In the genomic region with DNA sequence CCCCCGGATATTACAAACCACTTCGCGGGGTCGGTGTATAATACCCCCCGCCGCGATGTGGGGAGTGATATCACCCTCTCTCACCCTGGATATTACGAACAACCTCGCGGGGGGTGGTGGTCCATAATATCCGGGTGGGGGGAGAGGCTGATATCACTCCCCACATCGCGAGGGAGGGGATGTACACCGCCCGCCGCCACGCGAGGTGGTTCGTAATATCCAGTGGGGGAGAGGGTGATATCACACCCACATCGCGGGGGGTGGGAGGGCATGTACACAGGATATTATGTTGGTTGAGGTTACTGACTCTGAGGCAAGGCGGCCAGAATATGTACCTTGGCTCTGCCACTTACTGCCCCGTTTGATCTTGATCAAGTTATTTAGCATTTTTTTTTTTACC, we compare ENCODE assay signal across 26 cellular contexts.
"Had no signal": no experiment of that assay in that cellular context is flagged by ENCODE, and none has a peak within 500 bp of the region (broad histone marks: within the 10 kb centered on the region; RNA-seq: fewer than 3 reads in every experiment).

No MANE protein-coding gene starts in this region.

- ATAC-seq: activated CD8-positive, alpha-beta memory T cell treated with anti-CD3 and anti-CD28 coated beads, Interleukin-2, amount 10 ng/mL, durations not matched to agents 7 days and 5 days; T-helper 17 cell had no signal

- H3K9me3 ChIP-seq: breast epithelium had no signal

- H3K27ac ChIP-seq: breast epithelium had no signal

- H3K27me3 ChIP-seq: breast epithelium had no signal

- FAIRE-seq: RCC 7860, TTC549 had no signal

- DNase-seq: activated B cell treated with CpG ODN at 0.5 μM for 24 hours; activated CD4-positive, alpha-beta T cell treated with anti-CD3 and anti-CD28 coated beads for 1 hour; activated CD4-positive, alpha-beta T cell treated with anti-CD3 and anti-CD28 coated beads, Interleukin-2, amount 10 ng/mL, durations not matched to agents 24 days and 14 days; activated CD4-positive, alpha-beta T cell treated with anti-CD3 and anti-CD28 coated beads, Interleukin-2, amount 50 U/mL, for 48 hours; activated CD8-positive, alpha-beta memory T cell treated with anti-CD3 and anti-CD28 coated beads, Interleukin-2, amount 10 ng/mL, durations not matched to agents 7 days and 5 days; activated effector memory CD4-positive, alpha-beta T cell treated with Interleukin-2 at 50 U/mL for 16 hours; activated naive CD4-positive, alpha-beta T cell; activated T-cell treated with anti-CD3 and anti-CD28 coated beads, Interleukin-2, amount 50 U/mL, for 24 hours; aorta; caudate nucleus; KG1; NCI-H1436 treated with DMSO at 0.1 percent for 48 hours; NCI-H187; NCI-H446; NCI-H524; NCI-H82; PC-3; SIG-M5; T-helper 17 cell; T1000 had no signal

- H3K9me3 Mint-ChIP-seq: activated CD4-positive, alpha-beta T cell treated with anti-CD3 and anti-CD28 coated beads, Interleukin-2, amount 10 ng/mL, durations not matched to agents 24 days and 14 days; activated naive CD4-positive, alpha-beta T cell treated with anti-CD3 and anti-CD28 coated beads, Interleukin-2, amount 50 U/mL, for 24 hours; activated T-cell treated with anti-CD3 and anti-CD28 coated beads, Interleukin-2, amount 50 U/mL, for 24 hours; activated T-helper 1 cell treated with anti-CD3 and anti-CD28 coated beads, Interleukin-12 subunit alpha, Interleukin-12 subunit beta, Interleukin-2, Interleukin-4 antibody, amounts not matched to agents 30 ng/mL and 10 ng/mL and 1 ng/mL, durations not matched to agents 14 hours and 24 hours and 36 hours had no signal

- H3K27ac Mint-ChIP-seq: activated B cell treated with CpG ODN at 0.5 μM for 24 hours; activated CD4-positive, alpha-beta T cell treated with anti-CD3 and anti-CD28 coated beads, Interleukin-2, amount 10 ng/mL, durations not matched to agents 24 days and 14 days; activated CD8-positive, alpha-beta memory T cell treated with anti-CD3 and anti-CD28 coated beads, Interleukin-2, amount 10 ng/mL, durations not matched to agents 7 days and 5 days; activated naive CD4-positive, alpha-beta T cell treated with anti-CD3 and anti-CD28 coated beads, Interleukin-2, amount 50 U/mL, for 24 hours; activated T-cell treated with anti-CD3 and anti-CD28 coated beads, Interleukin-2, amount 50 U/mL, for 24 hours; activated T-helper 1 cell treated with anti-CD3 and anti-CD28 coated beads, Interleukin-12 subunit alpha, Interleukin-12 subunit beta, Interleukin-2, Interleukin-4 antibody, amounts not matched to agents 30 ng/mL and 10 ng/mL and 1 ng/mL, durations not matched to agents 14 hours and 24 hours and 36 hours; T-helper 17 cell had no signal

- H3K4me1 Mint-ChIP-seq: activated B cell treated with CpG ODN at 0.5 μM for 24 hours; activated CD4-positive, alpha-beta T cell treated with anti-CD3 and anti-CD28 coated beads, Interleukin-2, amount 10 ng/mL, durations not matched to agents 24 days and 14 days; activated CD8-positive, alpha-beta memory T cell treated with anti-CD3 and anti-CD28 coated beads, Interleukin-2, amount 10 ng/mL, durations not matched to agents 7 days and 5 days; activated naive CD4-positive, alpha-beta T cell treated with anti-CD3 and anti-CD28 coated beads, Interleukin-2, amount 50 U/mL, for 24 hours; IgD-negative memory B cell; T-helper 17 cell had no signal

- H3K4me1 ChIP-seq: breast epithelium had no signal

- H3K4me3 Mint-ChIP-seq: activated B cell treated with CpG ODN at 0.5 μM for 24 hours; activated CD4-positive, alpha-beta T cell treated with anti-CD3 and anti-CD28 coated beads, Interleukin-2, amount 10 ng/mL, durations not matched to agents 24 days and 14 days; activated CD8-positive, alpha-beta memory T cell treated with anti-CD3 and anti-CD28 coated beads, Interleukin-2, amount 10 ng/mL, durations not matched to agents 7 days and 5 days; activated naive CD4-positive, alpha-beta T cell treated with anti-CD3 and anti-CD28 coated beads, Interleukin-2, amount 50 U/mL, for 24 hours; activated T-cell treated with anti-CD3 and anti-CD28 coated beads, Interleukin-2, amount 50 U/mL, for 24 hours; activated T-helper 1 cell treated with anti-CD3 and anti-CD28 coated beads, Interleukin-12 subunit alpha, Interleukin-12 subunit beta, Interleukin-2, Interleukin-4 antibody, amounts not matched to agents 30 ng/mL and 10 ng/mL and 1 ng/mL, durations not matched to agents 14 hours and 24 hours and 36 hours; T-helper 17 cell had no signal

- H3K4me3 ChIP-seq: breast epithelium had no signal

- H3K36me3 ChIP-seq: breast epithelium had no signal
